Comparison of ENCODE assay signal across 15 cellular contexts in genomic region chr3:43032646-43033628, GRCh38. TPM values are rescaled to one million over a fixed set of nuclear protein-coding genes. Genes with fewer than 3 reads are reported as not detected.
DNase-seq lines count a peak whose midpoint lies in the region; ATAC-seq and TF ChIP-seq lines count a peak whose summit lies in the region.
"Had no signal": no experiment of that assay in that cellular context is flagged by ENCODE, and none has a peak within 500 bp of the region (broad histone marks: within the 10 kb centered on the region; RNA-seq: fewer than 3 reads in every experiment).

No MANE protein-coding gene starts in this region.

- H3K4me3 Mint-ChIP-seq in type B pancreatic cell = no peak overlapping the region
- H3K4me3 Mint-ChIP-seq: CD14-positive monocyte; CD4-positive, alpha-beta memory T cell; H9 had no signal

- no peak for TF ChIP-seq CTCF in type B pancreatic cell (conservative IDR thresholded peaks at IDR 0.05)

- peak; percentile 60 for DNase-seq in cardiac septum (ENCODE audit: low spot score)
- DNase-seq in Right ventricle myocardium inferior (ENCODE audit: missing footprints) = no peak
- peak; percentile 34 for DNase-seq in ecto neural progenitor cell (ENCODE audit: low spot score)
- peak; percentile 75 for DNase-seq in mesenteric fat pad (ENCODE audit: low spot score)
- peak; percentile 59 for DNase-seq in type B pancreatic cell (ENCODE audit: extremely low spot score, unreplicated experiment)
- no peak for DNase-seq in DMS 273 (lab: John Stamatoyannopoulos, UW; ENCODE audit: unreplicated experiment)
- DNase-seq in NCI-H446 treated with DMSO at 0.1 percent for 48 hours (lab: John Stamatoyannopoulos, UW) = no peak
- DNase-seq in NK-92 (lab: John Stamatoyannopoulos, UW; ENCODE audit: unreplicated experiment) = no peak
- DNase-seq: 8988T; CD4-positive, alpha-beta memory T cell; DMS79 treated with DMSO at 0.1 percent for 48 hours; GF-D8; H9 had no signal

- no peaks in the 10 kb centered on the region for H3K4me1 Mint-ChIP-seq in type B pancreatic cell (ENCODE audit: unreplicated experiment)
- H3K4me1 Mint-ChIP-seq: H9 had no signal

- H3K27me3 Mint-ChIP-seq in type B pancreatic cell = peaks cover 3% of the 10 kb centered on the region

- no peak for ATAC-seq in Right ventricle myocardium inferior

- no peaks in the 10 kb centered on the region for H3K36me3 Mint-ChIP-seq in type B pancreatic cell
- H3K36me3 Mint-ChIP-seq: CD14-positive monocyte; CD4-positive, alpha-beta memory T cell had no signal

- intact Hi-C loops in cardiac septum (cut with DNase I) (no loop called here), Right ventricle myocardium inferior (cut with DNase I) (no loop called here)

- no peaks in the 10 kb centered on the region for H3K9me3 Mint-ChIP-seq in type B pancreatic cell
- H3K9me3 Mint-ChIP-seq: CD4-positive, alpha-beta memory T cell; H9 had no signal

- no peak overlapping the region for H3K27ac Mint-ChIP-seq in type B pancreatic cell
- H3K27ac Mint-ChIP-seq: CD4-positive, alpha-beta memory T cell; H9 had no signal

RNA-seq across cellular contexts. Expression of gene GASK1A, which starts 53.8 kb away (rescaled TPM):
- total RNA-seq in cardiac septum = 0.16 TPM
- total RNA-seq in Right ventricle myocardium inferior = 0.92 TPM
- total RNA-seq in mesenteric fat pad = 11.9 TPM
- 0.36 and 0.89 TPM in 2 replicates for total RNA-seq in type B pancreatic cell (ENCODE audit: low replicate concordance)
- total RNA-seq: CD4-positive, alpha-beta memory T cell; HT1080 had no signal

Comparison
In these comparisons a context has a peak if more than half of its experiments do, and no peak if none do; other contexts are left out.
1. DNase-seq: peak in cardiac septum (single experiment), ecto neural progenitor cell (single experiment), mesenteric fat pad (single experiment) and type B pancreatic cell (single experiment); none in Right ventricle myocardium inferior (single experiment), DMS 273 (single experiment), NCI-H446 treated with DMSO at 0.1 percent for 48 hours (single experiment) and NK-92 (single experiment).